20 cellular contexts compared by ENCODE assay signal in genomic region chr3:127815641-127816605, GRCh38. TPM values are rescaled to one million over a fixed set of nuclear protein-coding genes. Genes with fewer than 3 reads are reported as not detected.
DNase-seq lines count a peak whose midpoint lies in the region; ATAC-seq, FAIRE-seq and TF ChIP-seq lines count a peak whose summit lies in the region.
"Had no signal": no experiment of that assay in that cellular context is flagged by ENCODE, and none has a peak within 500 bp of the region (broad histone marks: within the 10 kb centered on the region; RNA-seq: fewer than 3 reads in every experiment).

No MANE protein-coding gene starts in this region.

- H3K9me3 Mint-ChIP-seq in mesothelial cell of epicardium, result no peaks in the 10 kb centered on the region
- H3K9me3 Mint-ChIP-seq in activated T-helper 1 cell treated with anti-CD3 and anti-CD28 coated beads, Interleukin-12 subunit alpha, Interleukin-12 subunit beta, Interleukin-2, Interleukin-4 antibody, amounts not matched to agents 30 ng/mL and 10 ng/mL and 1 ng/mL, durations not matched to agents 14 hours and 24 hours and 36 hours, result no peaks in the 10 kb centered on the region
- H3K9me3 Mint-ChIP-seq: activated naive CD4-positive, alpha-beta T cell treated with anti-CD3 and anti-CD28 coated beads, Interleukin-2, amount 10 ng/mL, durations not matched to agents 7 days and 5 days; IgD-negative memory B cell; natural killer cell treated with Interleukin-12 subunit alpha and Interleukin-12 subunit beta and Interleukin-15 and Interleukin-18, amount 100 ng/mL, for 72 hours; stimulated activated naive CD8-positive, alpha-beta T cell treated with anti-CD3 and anti-CD28 coated beads, Interleukin-15, Interleukin-2, amounts not matched to agents 100 ng/mL and 50 ng/mL, for 24 hours; T-helper 1 cell treated with Interleukin-12 subunit alpha and Interleukin-12 subunit beta and Interleukin-4 antibody, amounts not matched to agents 30 μg/mL and 1 μg/mL, for 36 hours had no signal

- DNase-seq in right atrium auricular region (ENCODE audit: low spot score) (no peak), Right ventricle myocardium superior (no peak), colonic mucosa (peak; percentile 93), upper lobe of right lung (no peak), mesothelial cell of epicardium (ENCODE audit: low spot score in 2 of 2, unreplicated experiment in 2 of 2) (no peak), GM12892 (ENCODE audit: insufficient read length) (no peak)
- DNase-seq in activated T-helper 1 cell treated with anti-CD3 and anti-CD28 coated beads, Interleukin-12 subunit alpha, Interleukin-12 subunit beta, Interleukin-2, Interleukin-4 antibody, amounts not matched to agents 30 ng/mL and 10 ng/mL and 1 ng/mL, durations not matched to agents 14 hours and 24 hours and 36 hours (ENCODE audit: low spot score), result no peak
- DNase-seq: activated CD8-positive, alpha-beta memory T cell treated with anti-CD3 and anti-CD28 coated beads, Interleukin-2, amount 50 U/mL, for 48 hours; activated naive CD4-positive, alpha-beta T cell treated with anti-CD3 and anti-CD28 coated beads, Interleukin-2, amount 10 ng/mL, durations not matched to agents 7 days and 5 days; NCI-H1092 treated with DMSO at 0.1 percent for 48 hours; NCI-H526 treated with DMSO at 0.1 percent for 48 hours had no signal

- no peak overlapping the region for H3K4me3 ChIP-seq in right atrium auricular region
- no peak overlapping the region for H3K4me3 ChIP-seq in colonic mucosa
- peak overlapping the region; percentile 58 to 60 for H3K4me3 ChIP-seq in mucosa of rectum (ENCODE audit: low read length in 2 of 2)
- no peak overlapping the region for H3K4me3 ChIP-seq in upper lobe of right lung
- H3K4me3 ChIP-seq: skin epidermis had no signal

- FAIRE-seq in GM12892 (lab: Jason Lieb, UNC), result no peak
- FAIRE-seq: D721Med, endometrium had no signal

- H3K36me3 ChIP-seq in right atrium auricular region (peaks cover 28% of the 10 kb centered on the region), colonic mucosa (peaks cover 3% of the 10 kb centered on the region), mucosa of rectum (ENCODE audit: control insufficient read depth in 2 of 2, insufficient read depth in 2 of 2, low read length in 2 of 2) (peaks cover 37 to 38% of the 10 kb centered on the region in 2 donors), upper lobe of right lung (peaks cover 27% of the 10 kb centered on the region)

- H3K9ac ChIP-seq in colonic mucosa (ENCODE audit: low read depth in 2 of 2, low read length in 2 of 2) (peak overlapping the region; percentile 56 to 86), mucosa of rectum (ENCODE audit: low read depth in 1 of 2, low read length in 2 of 2) (peak overlapping the region; percentile 68 to 82)

- H3K4me3 Mint-ChIP-seq in mesothelial cell of epicardium, result no peak overlapping the region
- no peak overlapping the region for H3K4me3 Mint-ChIP-seq in activated T-helper 1 cell treated with anti-CD3 and anti-CD28 coated beads, Interleukin-12 subunit alpha, Interleukin-12 subunit beta, Interleukin-2, Interleukin-4 antibody, amounts not matched to agents 30 ng/mL and 10 ng/mL and 1 ng/mL, durations not matched to agents 14 hours and 24 hours and 36 hours
- H3K4me3 Mint-ChIP-seq: activated naive CD4-positive, alpha-beta T cell treated with anti-CD3 and anti-CD28 coated beads, Interleukin-2, amount 10 ng/mL, durations not matched to agents 7 days and 5 days; IgD-negative memory B cell; natural killer cell treated with Interleukin-12 subunit alpha and Interleukin-12 subunit beta and Interleukin-15 and Interleukin-18, amount 100 ng/mL, for 72 hours; stimulated activated naive CD8-positive, alpha-beta T cell treated with anti-CD3 and anti-CD28 coated beads, Interleukin-15, Interleukin-2, amounts not matched to agents 100 ng/mL and 50 ng/mL, for 24 hours; T-helper 1 cell treated with Interleukin-12 subunit alpha and Interleukin-12 subunit beta and Interleukin-4 antibody, amounts not matched to agents 30 μg/mL and 1 μg/mL, for 36 hours had no signal

- no peak overlapping the region for H3K27ac Mint-ChIP-seq in mesothelial cell of epicardium
- no peak overlapping the region for H3K27ac Mint-ChIP-seq in activated T-helper 1 cell treated with anti-CD3 and anti-CD28 coated beads, Interleukin-12 subunit alpha, Interleukin-12 subunit beta, Interleukin-2, Interleukin-4 antibody, amounts not matched to agents 30 ng/mL and 10 ng/mL and 1 ng/mL, durations not matched to agents 14 hours and 24 hours and 36 hours
- H3K27ac Mint-ChIP-seq: activated naive CD4-positive, alpha-beta T cell treated with anti-CD3 and anti-CD28 coated beads, Interleukin-2, amount 10 ng/mL, durations not matched to agents 7 days and 5 days; natural killer cell treated with Interleukin-12 subunit alpha and Interleukin-12 subunit beta and Interleukin-15 and Interleukin-18, amount 100 ng/mL, for 72 hours; stimulated activated naive CD8-positive, alpha-beta T cell treated with anti-CD3 and anti-CD28 coated beads, Interleukin-15, Interleukin-2, amounts not matched to agents 100 ng/mL and 50 ng/mL, for 24 hours; T-helper 1 cell treated with Interleukin-12 subunit alpha and Interleukin-12 subunit beta and Interleukin-4 antibody, amounts not matched to agents 30 μg/mL and 1 μg/mL, for 36 hours had no signal

- no peaks in the 10 kb centered on the region for H3K27me3 ChIP-seq in right atrium auricular region
- H3K27me3 ChIP-seq in colonic mucosa, result no peaks in the 10 kb centered on the region
- no peaks in the 10 kb centered on the region for H3K27me3 ChIP-seq in mucosa of rectum (ENCODE audit: control insufficient read depth in 2 of 2, insufficient read depth in 2 of 2, low read length in 2 of 2)
- no peaks in the 10 kb centered on the region for H3K27me3 ChIP-seq in upper lobe of right lung

- H3K27ac ChIP-seq in right atrium auricular region (peak overlapping the region; percentile 41 to 89), colonic mucosa (peak overlapping the region; percentile 90), mucosa of rectum (ENCODE audit: low read depth in 2 of 2, low read length in 2 of 2) (peak overlapping the region; percentile 96 to 97), upper lobe of right lung (peak overlapping the region; percentile 62)

- peaks cover 7% of the 10 kb centered on the region for H3K4me1 Mint-ChIP-seq in mesothelial cell of epicardium
- no peaks in the 10 kb centered on the region for H3K4me1 Mint-ChIP-seq in activated T-helper 1 cell treated with anti-CD3 and anti-CD28 coated beads, Interleukin-12 subunit alpha, Interleukin-12 subunit beta, Interleukin-2, Interleukin-4 antibody, amounts not matched to agents 30 ng/mL and 10 ng/mL and 1 ng/mL, durations not matched to agents 14 hours and 24 hours and 36 hours (ENCODE audit: low read depth)
- H3K4me1 Mint-ChIP-seq: activated naive CD4-positive, alpha-beta T cell treated with anti-CD3 and anti-CD28 coated beads, Interleukin-2, amount 10 ng/mL, durations not matched to agents 7 days and 5 days had no signal

- ATAC-seq in Right ventricle myocardium superior (ENCODE audit: poor library complexity), result no peak
- peak; percentile 59 for ATAC-seq in upper lobe of right lung
- ATAC-seq: activated CD4-positive, CD25-positive, alpha-beta regulatory T cell treated with anti-CD3 and anti-CD28 coated beads, Interleukin-2, amount 50 U/mL, for 24 hours had no signal

- intact Hi-C loops in Right ventricle myocardium superior (cut with DNase I) (loop anchor here (10.0 kb wide), 1 partner anchor 71 kb away; no protein-coding TSS in a partner anchor), colonic mucosa (cut with DNase I) (loop anchor here (5.0 kb wide), 1 partner anchor 69 kb away; no protein-coding TSS in a partner anchor), upper lobe of right lung (cut with DNase I) (no loop called here)
- intact Hi-C loops in activated T-helper 1 cell treated with anti-CD3 and anti-CD28 coated beads, Interleukin-12 subunit alpha, Interleukin-12 subunit beta, Interleukin-2, Interleukin-4 antibody, amounts not matched to agents 30 ng/mL and 10 ng/mL and 1 ng/mL, durations not matched to agents 14 hours and 24 hours and 36 hours (cut with micrococcal nuclease), result no loop called here

- peaks cover 10% of the 10 kb centered on the region for H3K27me3 Mint-ChIP-seq in mesothelial cell of epicardium (ENCODE audit: low read depth)
- peaks cover 8% of the 10 kb centered on the region for H3K27me3 Mint-ChIP-seq in activated T-helper 1 cell treated with anti-CD3 and anti-CD28 coated beads, Interleukin-12 subunit alpha, Interleukin-12 subunit beta, Interleukin-2, Interleukin-4 antibody, amounts not matched to agents 30 ng/mL and 10 ng/mL and 1 ng/mL, durations not matched to agents 14 hours and 24 hours and 36 hours (ENCODE audit: insufficient read depth)

- H3K4me1 ChIP-seq in right atrium auricular region (peaks cover 0 to 61% of the 10 kb centered on the region in 2 donors), colonic mucosa (peaks cover 20% of the 10 kb centered on the region), mucosa of rectum (ENCODE audit: control insufficient read depth in 2 of 2, insufficient read depth in 2 of 2, low read length in 2 of 2) (peaks cover 55 to 70% of the 10 kb centered on the region in 2 donors), upper lobe of right lung (peaks cover 51% of the 10 kb centered on the region)

- no peaks in the 10 kb centered on the region for H3K36me3 Mint-ChIP-seq in mesothelial cell of epicardium
- H3K36me3 Mint-ChIP-seq in activated T-helper 1 cell treated with anti-CD3 and anti-CD28 coated beads, Interleukin-12 subunit alpha, Interleukin-12 subunit beta, Interleukin-2, Interleukin-4 antibody, amounts not matched to agents 30 ng/mL and 10 ng/mL and 1 ng/mL, durations not matched to agents 14 hours and 24 hours and 36 hours (ENCODE audit: low read depth), result no peaks in the 10 kb centered on the region
- H3K36me3 Mint-ChIP-seq: activated naive CD4-positive, alpha-beta T cell treated with anti-CD3 and anti-CD28 coated beads, Interleukin-2, amount 10 ng/mL, durations not matched to agents 7 days and 5 days; natural killer cell treated with Interleukin-12 subunit alpha and Interleukin-12 subunit beta and Interleukin-15 and Interleukin-18, amount 100 ng/mL, for 72 hours had no signal

- no peak for TF ChIP-seq POLR2A in GM12892 (IDR thresholded peaks at IDR 0.05; ENCODE audit: low read depth, low read length)

- TF ChIP-seq CTCF in right atrium auricular region (IDR thresholded peaks at IDR 0.05) (no peak), colonic mucosa (IDR thresholded peaks at IDR 0.05) (no peak), upper lobe of right lung (IDR thresholded peaks at IDR 0.05) (no peak), mesothelial cell of epicardium (IDR thresholded peaks at IDR 0.05; ENCODE audit: unreplicated experiment) (no peak)

- H3K9me3 ChIP-seq in right atrium auricular region (no peaks in the 10 kb centered on the region), colonic mucosa (no peaks in the 10 kb centered on the region), mucosa of rectum (ENCODE audit: control insufficient read depth in 2 of 2, low read length in 2 of 2) (no peaks in the 10 kb centered on the region), upper lobe of right lung (no peaks in the 10 kb centered on the region)

RNA-seq across cellular contexts. Expression of gene MGLL, which starts 6.4 kb away (rescaled TPM):
- 10 to 100 TPM; 36.3 to 46.4 TPM for total RNA-seq in right atrium auricular region
- 83.5 TPM for total RNA-seq in Right ventricle myocardium superior
- total RNA-seq in colonic mucosa, result 100 to 1,000 TPM; 123 to 200 TPM
- 194 TPM for total RNA-seq in upper lobe of right lung
- total RNA-seq in mesothelial cell of epicardium, result 2.0 to 2.5 TPM (median 2.4 TPM) in 3 replicates
- total RNA-seq in activated T-helper 1 cell treated with anti-CD3 and anti-CD28 coated beads, Interleukin-12 subunit alpha, Interleukin-12 subunit beta, Interleukin-2, Interleukin-4 antibody, amounts not matched to agents 30 ng/mL and 10 ng/mL and 1 ng/mL, durations not matched to agents 14 hours and 24 hours and 36 hours, result 2.2 and 2.5 TPM in 2 replicates
- 47.5 TPM for polyA plus RNA-seq in GM12892 (2012; ENCODE audit: missing spikeins)

Comparison
In these comparisons a context has a peak if more than half of its experiments do, and no peak if none do; other contexts are left out.
1. H3K4me3 ChIP-seq: peak in mucosa of rectum (2 of 2); none in right atrium auricular region (0 of 2), colonic mucosa (single experiment) and upper lobe of right lung (single experiment).
2. RNA of gene MGLL, which starts 6.4 kb away (total RNA-seq): 123 to 200 TPM in colonic mucosa, 194 TPM in upper lobe of right lung (single experiment), 83.5 TPM in Right ventricle myocardium superior (single experiment) and 36.3 to 46.4 TPM in right atrium auricular region; 2.0 to 2.5 TPM in mesothelial cell of epicardium and 2.2 to 2.5 TPM in activated T-helper 1 cell treated with anti-CD3 and anti-CD28 coated beads, Interleukin-12 subunit alpha, Interleukin-12 subunit beta, Interleukin-2, Interleukin-4 antibody, amounts not matched to agents 30 ng/mL and 10 ng/mL and 1 ng/mL, durations not matched to agents 14 hours and 24 hours and 36 hours; every median in the first group is over 10 times any median in the second.
3. intact Hi-C loops: an anchor here in Right ventricle myocardium superior (10.0 kb wide) and colonic mucosa (5.0 kb wide); none called in upper lobe of right lung and activated T-helper 1 cell treated with anti-CD3 and anti-CD28 coated beads, Interleukin-12 subunit alpha, Interleukin-12 subunit beta, Interleukin-2, Interleukin-4 antibody, amounts not matched to agents 30 ng/mL and 10 ng/mL and 1 ng/mL, durations not matched to agents 14 hours and 24 hours and 36 hours.
4. Peak in every context shown above with its lines, with median percentiles within 50 percentile points of each other: H3K27ac ChIP-seq.